In the genomic region with DNA sequence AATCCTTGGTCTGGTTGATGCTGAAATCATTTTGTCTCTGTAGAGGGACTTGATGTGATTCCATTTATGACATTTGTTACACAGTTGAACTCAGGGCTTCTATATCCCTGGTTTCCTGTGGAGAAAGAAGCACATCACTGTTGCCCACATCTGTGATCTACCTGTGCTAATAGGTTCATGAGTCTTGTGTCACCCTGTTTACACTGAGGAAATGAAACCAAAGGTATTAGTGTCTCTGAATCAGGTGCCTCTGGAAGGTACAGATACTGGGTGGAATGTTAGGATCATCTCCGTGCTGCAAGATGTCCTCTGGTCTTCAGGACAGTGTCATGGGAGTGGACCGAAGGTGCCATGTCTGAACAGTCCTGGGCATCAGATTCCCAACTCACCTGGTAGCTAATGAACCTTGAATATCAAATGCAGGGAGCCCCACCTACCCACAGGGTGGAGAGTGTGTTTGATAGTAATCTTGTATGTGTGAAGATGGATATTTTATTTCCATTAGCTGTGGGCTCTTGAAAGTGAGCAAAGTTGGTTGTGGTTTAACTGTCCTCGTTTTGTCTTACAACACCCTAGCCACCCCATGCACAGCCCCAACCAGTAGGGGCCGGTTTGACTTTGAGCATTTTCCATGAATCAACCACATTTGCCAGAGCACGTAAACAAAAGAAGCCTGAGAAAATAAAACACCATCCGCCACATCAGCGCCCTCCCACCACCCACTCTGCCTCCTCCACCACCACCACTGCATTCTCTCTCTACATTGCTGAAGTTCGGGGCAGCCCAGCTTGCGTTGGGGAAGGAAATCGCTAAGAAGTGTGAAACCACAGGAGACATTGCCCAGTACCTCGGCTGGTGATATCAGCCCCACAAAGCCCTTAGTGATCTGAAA, we compare ENCODE assay signal across 1 cellular context.
A peak's percentile ranks its signal among the peaks of the same experiment; 100 is the strongest.
TF ChIP-seq lines count a peak whose summit lies in the region.

No MANE protein-coding gene starts in this region.

TF ChIP-seq in GM12878, 131 proteins besides CTCF, POLR2A, EP300 and RAD21 (continued from another document and continues in another):
- no peak for TF ChIP-seq TCF3 (IDR thresholded peaks at IDR 0.05; ENCODE audit: borderline replicate concordance, insufficient read depth, low read depth, low read length)
- TF ChIP-seq BMI1 (IDR thresholded peaks at IDR 0.05; ENCODE audit: borderline replicate concordance) = peak; percentile 28; the same call in 1 of the 2 replicates
- no peak for TF ChIP-seq JUNB (IDR thresholded peaks at IDR 0.05)
- TF ChIP-seq ETV6 (conservative IDR thresholded peaks at IDR 0.05 in 1 of 2, IDR thresholded peaks at IDR 0.05 in 1 of 2; ENCODE audit: borderline replicate concordance in 1 of 2, low read depth in 1 of 2) = no peak
- TF ChIP-seq, protein P1, sequence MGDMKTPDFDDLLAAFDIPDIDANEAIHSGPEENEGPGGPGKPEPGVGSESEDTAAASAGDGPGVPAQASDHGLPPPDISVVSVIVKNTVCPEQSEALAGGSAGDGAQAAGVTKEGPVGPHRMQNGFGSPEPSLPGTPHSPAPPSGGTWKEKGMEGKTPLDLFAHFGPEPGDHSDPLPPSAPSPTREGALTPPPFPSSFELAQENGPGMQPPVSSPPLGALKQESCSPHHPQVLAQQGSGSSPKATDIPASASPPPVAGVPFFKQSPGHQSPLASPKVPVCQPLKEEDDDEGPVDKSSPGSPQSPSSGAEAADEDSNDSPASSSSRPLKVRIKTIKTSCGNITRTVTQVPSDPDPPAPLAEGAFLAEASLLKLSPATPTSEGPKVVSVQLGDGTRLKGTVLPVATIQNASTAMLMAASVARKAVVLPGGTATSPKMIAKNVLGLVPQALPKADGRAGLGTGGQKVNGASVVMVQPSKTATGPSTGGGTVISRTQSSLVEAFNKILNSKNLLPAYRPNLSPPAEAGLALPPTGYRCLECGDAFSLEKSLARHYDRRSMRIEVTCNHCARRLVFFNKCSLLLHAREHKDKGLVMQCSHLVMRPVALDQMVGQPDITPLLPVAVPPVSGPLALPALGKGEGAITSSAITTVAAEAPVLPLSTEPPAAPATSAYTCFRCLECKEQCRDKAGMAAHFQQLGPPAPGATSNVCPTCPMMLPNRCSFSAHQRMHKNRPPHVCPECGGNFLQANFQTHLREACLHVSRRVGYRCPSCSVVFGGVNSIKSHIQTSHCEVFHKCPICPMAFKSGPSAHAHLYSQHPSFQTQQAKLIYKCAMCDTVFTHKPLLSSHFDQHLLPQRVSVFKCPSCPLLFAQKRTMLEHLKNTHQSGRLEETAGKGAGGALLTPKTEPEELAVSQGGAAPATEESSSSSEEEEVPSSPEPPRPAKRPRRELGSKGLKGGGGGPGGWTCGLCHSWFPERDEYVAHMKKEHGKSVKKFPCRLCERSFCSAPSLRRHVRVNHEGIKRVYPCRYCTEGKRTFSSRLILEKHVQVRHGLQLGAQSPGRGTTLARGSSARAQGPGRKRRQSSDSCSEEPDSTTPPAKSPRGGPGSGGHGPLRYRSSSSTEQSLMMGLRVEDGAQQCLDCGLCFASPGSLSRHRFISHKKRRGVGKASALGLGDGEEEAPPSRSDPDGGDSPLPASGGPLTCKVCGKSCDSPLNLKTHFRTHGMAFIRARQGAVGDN (IDR thresholded peaks at IDR 0.05) = no peak
- TF ChIP-seq, protein P2, sequence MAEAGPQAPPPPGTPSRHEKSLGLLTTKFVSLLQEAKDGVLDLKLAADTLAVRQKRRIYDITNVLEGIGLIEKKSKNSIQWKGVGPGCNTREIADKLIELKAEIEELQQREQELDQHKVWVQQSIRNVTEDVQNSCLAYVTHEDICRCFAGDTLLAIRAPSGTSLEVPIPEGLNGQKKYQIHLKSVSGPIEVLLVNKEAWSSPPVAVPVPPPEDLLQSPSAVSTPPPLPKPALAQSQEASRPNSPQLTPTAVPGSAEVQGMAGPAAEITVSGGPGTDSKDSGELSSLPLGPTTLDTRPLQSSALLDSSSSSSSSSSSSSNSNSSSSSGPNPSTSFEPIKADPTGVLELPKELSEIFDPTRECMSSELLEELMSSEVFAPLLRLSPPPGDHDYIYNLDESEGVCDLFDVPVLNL (IDR thresholded peaks at IDR 0.05; ENCODE audit: low read depth, low read length) = no peak
- TF ChIP-seq CBX5 (IDR thresholded peaks at IDR 0.05; ENCODE audit: low read depth) = no peak
- no peak for TF ChIP-seq ESRRA (IDR thresholded peaks at IDR 0.05; ENCODE audit: low read length)
- TF ChIP-seq SP1 (IDR thresholded peaks at IDR 0.05; ENCODE audit: low read depth, low read length) = no peak
- TF ChIP-seq HCFC1 (IDR thresholded peaks at IDR 0.05; ENCODE audit: low read length) = no peak
- TF ChIP-seq BACH1 (IDR thresholded peaks at IDR 0.05; ENCODE audit: borderline replicate concordance) = peak; percentile 57; the same call in 1 of the 2 replicates
- TF ChIP-seq, protein P3, sequence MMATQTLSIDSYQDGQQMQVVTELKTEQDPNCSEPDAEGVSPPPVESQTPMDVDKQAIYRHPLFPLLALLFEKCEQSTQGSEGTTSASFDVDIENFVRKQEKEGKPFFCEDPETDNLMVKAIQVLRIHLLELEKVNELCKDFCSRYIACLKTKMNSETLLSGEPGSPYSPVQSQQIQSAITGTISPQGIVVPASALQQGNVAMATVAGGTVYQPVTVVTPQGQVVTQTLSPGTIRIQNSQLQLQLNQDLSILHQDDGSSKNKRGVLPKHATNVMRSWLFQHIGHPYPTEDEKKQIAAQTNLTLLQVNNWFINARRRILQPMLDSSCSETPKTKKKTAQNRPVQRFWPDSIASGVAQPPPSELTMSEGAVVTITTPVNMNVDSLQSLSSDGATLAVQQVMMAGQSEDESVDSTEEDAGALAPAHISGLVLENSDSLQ (IDR thresholded peaks at IDR 0.05) = no peak
- TF ChIP-seq TCF12 (IDR thresholded peaks at IDR 0.05; ENCODE audit: low read depth, low read length) = peak; percentile 53; the same call in 1 of the 2 replicates
- no peak for TF ChIP-seq EED (IDR thresholded peaks at IDR 0.05; ENCODE audit: low read depth)
- TF ChIP-seq ZNF24 (IDR thresholded peaks at IDR 0.05) = no peak
- TF ChIP-seq, protein P4, sequence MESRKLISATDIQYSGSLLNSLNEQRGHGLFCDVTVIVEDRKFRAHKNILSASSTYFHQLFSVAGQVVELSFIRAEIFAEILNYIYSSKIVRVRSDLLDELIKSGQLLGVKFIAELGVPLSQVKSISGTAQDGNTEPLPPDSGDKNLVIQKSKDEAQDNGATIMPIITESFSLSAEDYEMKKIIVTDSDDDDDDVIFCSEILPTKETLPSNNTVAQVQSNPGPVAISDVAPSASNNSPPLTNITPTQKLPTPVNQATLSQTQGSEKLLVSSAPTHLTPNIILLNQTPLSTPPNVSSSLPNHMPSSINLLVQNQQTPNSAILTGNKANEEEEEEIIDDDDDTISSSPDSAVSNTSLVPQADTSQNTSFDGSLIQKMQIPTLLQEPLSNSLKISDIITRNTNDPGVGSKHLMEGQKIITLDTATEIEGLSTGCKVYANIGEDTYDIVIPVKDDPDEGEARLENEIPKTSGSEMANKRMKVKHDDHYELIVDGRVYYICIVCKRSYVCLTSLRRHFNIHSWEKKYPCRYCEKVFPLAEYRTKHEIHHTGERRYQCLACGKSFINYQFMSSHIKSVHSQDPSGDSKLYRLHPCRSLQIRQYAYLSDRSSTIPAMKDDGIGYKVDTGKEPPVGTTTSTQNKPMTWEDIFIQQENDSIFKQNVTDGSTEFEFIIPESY (IDR thresholded peaks at IDR 0.05) = no peak
- no peak for TF ChIP-seq EZH2 (IDR thresholded peaks at IDR 0.05; ENCODE audit: borderline replicate concordance, control insufficient read depth, low read depth, low read length)
- no peak for TF ChIP-seq SUPT20H (IDR thresholded peaks at IDR 0.05; ENCODE audit: borderline replicate concordance, control insufficient read depth, low read depth, low read length)
- TF ChIP-seq, protein P5, sequence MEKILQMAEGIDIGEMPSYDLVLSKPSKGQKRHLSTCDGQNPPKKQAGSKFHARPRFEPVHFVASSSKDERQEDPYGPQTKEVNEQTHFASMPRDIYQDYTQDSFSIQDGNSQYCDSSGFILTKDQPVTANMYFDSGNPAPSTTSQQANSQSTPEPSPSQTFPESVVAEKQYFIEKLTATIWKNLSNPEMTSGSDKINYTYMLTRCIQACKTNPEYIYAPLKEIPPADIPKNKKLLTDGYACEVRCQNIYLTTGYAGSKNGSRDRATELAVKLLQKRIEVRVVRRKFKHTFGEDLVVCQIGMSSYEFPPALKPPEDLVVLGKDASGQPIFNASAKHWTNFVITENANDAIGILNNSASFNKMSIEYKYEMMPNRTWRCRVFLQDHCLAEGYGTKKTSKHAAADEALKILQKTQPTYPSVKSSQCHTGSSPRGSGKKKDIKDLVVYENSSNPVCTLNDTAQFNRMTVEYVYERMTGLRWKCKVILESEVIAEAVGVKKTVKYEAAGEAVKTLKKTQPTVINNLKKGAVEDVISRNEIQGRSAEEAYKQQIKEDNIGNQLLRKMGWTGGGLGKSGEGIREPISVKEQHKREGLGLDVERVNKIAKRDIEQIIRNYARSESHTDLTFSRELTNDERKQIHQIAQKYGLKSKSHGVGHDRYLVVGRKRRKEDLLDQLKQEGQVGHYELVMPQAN (conservative IDR thresholded peaks at IDR 0.05) = no peak
- no peak for TF ChIP-seq MYC (IDR thresholded peaks at IDR 0.05; ENCODE audit: insufficient read depth, insufficient read length, insufficient replicate concordance, low read length, severe bottlenecking)
- TF ChIP-seq, protein P6, sequence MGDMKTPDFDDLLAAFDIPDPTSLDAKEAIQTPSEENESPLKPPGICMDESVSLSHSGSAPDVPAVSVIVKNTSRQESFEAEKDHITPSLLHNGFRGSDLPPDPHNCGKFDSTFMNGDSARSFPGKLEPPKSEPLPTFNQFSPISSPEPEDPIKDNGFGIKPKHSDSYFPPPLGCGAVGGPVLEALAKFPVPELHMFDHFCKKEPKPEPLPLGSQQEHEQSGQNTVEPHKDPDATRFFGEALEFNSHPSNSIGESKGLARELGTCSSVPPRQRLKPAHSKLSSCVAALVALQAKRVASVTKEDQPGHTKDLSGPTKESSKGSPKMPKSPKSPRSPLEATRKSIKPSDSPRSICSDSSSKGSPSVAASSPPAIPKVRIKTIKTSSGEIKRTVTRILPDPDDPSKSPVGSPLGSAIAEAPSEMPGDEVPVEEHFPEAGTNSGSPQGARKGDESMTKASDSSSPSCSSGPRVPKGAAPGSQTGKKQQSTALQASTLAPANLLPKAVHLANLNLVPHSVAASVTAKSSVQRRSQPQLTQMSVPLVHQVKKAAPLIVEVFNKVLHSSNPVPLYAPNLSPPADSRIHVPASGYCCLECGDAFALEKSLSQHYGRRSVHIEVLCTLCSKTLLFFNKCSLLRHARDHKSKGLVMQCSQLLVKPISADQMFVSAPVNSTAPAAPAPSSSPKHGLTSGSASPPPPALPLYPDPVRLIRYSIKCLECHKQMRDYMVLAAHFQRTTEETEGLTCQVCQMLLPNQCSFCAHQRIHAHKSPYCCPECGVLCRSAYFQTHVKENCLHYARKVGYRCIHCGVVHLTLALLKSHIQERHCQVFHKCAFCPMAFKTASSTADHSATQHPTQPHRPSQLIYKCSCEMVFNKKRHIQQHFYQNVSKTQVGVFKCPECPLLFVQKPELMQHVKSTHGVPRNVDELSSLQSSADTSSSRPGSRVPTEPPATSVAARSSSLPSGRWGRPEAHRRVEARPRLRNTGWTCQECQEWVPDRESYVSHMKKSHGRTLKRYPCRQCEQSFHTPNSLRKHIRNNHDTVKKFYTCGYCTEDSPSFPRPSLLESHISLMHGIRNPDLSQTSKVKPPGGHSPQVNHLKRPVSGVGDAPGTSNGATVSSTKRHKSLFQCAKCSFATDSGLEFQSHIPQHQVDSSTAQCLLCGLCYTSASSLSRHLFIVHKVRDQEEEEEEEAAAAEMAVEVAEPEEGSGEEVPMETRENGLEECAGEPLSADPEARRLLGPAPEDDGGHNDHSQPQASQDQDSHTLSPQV (IDR thresholded peaks at IDR 0.05) = no peak
- no peak for TF ChIP-seq HDAC2 (IDR thresholded peaks at IDR 0.05)
- TF ChIP-seq RCOR1 (conservative IDR thresholded peaks at IDR 0.05; ENCODE audit: low read depth, low read length) = no peak
- no peak for TF ChIP-seq GABPA (IDR thresholded peaks at IDR 0.05; ENCODE audit: low read depth)
- TF ChIP-seq, protein P7, sequence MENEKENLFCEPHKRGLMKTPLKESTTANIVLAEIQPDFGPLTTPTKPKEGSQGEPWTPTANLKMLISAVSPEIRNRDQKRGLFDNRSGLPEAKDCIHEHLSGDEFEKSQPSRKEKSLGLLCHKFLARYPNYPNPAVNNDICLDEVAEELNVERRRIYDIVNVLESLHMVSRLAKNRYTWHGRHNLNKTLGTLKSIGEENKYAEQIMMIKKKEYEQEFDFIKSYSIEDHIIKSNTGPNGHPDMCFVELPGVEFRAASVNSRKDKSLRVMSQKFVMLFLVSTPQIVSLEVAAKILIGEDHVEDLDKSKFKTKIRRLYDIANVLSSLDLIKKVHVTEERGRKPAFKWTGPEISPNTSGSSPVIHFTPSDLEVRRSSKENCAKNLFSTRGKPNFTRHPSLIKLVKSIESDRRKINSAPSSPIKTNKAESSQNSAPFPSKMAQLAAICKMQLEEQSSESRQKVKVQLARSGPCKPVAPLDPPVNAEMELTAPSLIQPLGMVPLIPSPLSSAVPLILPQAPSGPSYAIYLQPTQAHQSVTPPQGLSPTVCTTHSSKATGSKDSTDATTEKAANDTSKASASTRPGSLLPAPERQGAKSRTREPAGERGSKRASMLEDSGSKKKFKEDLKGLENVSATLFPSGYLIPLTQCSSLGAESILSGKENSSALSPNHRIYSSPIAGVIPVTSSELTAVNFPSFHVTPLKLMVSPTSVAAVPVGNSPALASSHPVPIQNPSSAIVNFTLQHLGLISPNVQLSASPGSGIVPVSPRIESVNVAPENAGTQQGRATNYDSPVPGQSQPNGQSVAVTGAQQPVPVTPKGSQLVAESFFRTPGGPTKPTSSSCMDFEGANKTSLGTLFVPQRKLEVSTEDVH (IDR thresholded peaks at IDR 0.05; ENCODE audit: low read depth, partially characterized antibody) = no peak
- TF ChIP-seq, protein P8, sequence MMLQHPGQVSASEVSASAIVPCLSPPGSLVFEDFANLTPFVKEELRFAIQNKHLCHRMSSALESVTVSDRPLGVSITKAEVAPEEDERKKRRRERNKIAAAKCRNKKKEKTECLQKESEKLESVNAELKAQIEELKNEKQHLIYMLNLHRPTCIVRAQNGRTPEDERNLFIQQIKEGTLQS (IDR thresholded peaks at IDR 0.05; ENCODE audit: borderline replicate concordance, extremely low read depth, low read depth, low read length) = no peak
- TF ChIP-seq IKZF1 (conservative IDR thresholded peaks at IDR 0.05) = peak; percentile 91
- peak; percentile 92 for TF ChIP-seq MTA2 (IDR thresholded peaks at IDR 0.05; ENCODE audit: low read depth)
- no peak for TF ChIP-seq FOS (IDR thresholded peaks at IDR 0.05; ENCODE audit: borderline replicate concordance, extremely low read depth, insufficient read length)
- no peak for TF ChIP-seq LARP7 (IDR thresholded peaks at IDR 0.05)
- no peak for TF ChIP-seq PAX5 (IDR thresholded peaks at IDR 0.05; ENCODE audit: borderline replicate concordance, low read depth, low read length)
- no peak for TF ChIP-seq PAX8 (IDR thresholded peaks at IDR 0.05)
- no peak for TF ChIP-seq ZNF274 (IDR thresholded peaks at IDR 0.05; ENCODE audit: insufficient read depth, insufficient read length)
